13 cellular contexts compared by ENCODE assay signal in genomic region chr19:3609779-3610719, GRCh38. TPM values are rescaled to one million over a fixed set of nuclear protein-coding genes. Genes with fewer than 3 reads are reported as not detected.
DNase-seq lines count a peak whose midpoint lies in the region; ATAC-seq and TF ChIP-seq lines count a peak whose summit lies in the region.
"Had no signal": no experiment of that assay in that cellular context is flagged by ENCODE, and none has a peak within 500 bp of the region (broad histone marks: within the 10 kb centered on the region; RNA-seq: fewer than 3 reads in every experiment).

No MANE protein-coding gene starts in this region.

- H3K36me3 ChIP-seq in A673 (ENCODE audit: insufficient read depth, low read length, poor library complexity, severe bottlenecking) (peaks cover 6% of the 10 kb centered on the region), Panc1 (ENCODE audit: control insufficient read depth, insufficient read depth, low read length) (no peaks in the 10 kb centered on the region), WERI-Rb-1 (peaks cover 20% of the 10 kb centered on the region)

- H3K4me1 ChIP-seq in A673 (ENCODE audit: insufficient read depth, low read length, poor library complexity, severe bottlenecking) (peaks cover 7% of the 10 kb centered on the region), Panc1 (ENCODE audit: control insufficient read depth, insufficient read depth, low read length) (peaks cover 26% of the 10 kb centered on the region)

- CTCF ChIA-PET in A673 (lab: Charles Lee) = no interaction called here
- CTCF ChIA-PET in Panc1 (lab: Charles Lee) = interaction anchor here (1.0 kb wide), 1 partner anchor 125 kb away, joined by 3 read pairs; no protein-coding TSS in a partner anchor

- peaks cover 4% of the 10 kb centered on the region for H3K36me3 Mint-ChIP-seq in activated naive CD8-positive, alpha-beta T cell treated with anti-CD3 and anti-CD28 coated beads for 36 hours

- H3K4me3 Mint-ChIP-seq in activated naive CD8-positive, alpha-beta T cell treated with anti-CD3 and anti-CD28 coated beads for 36 hours = no peak overlapping the region
- H3K4me3 Mint-ChIP-seq: T-helper 17 cell had no signal

- ATAC-seq in Panc1 (0 out of 2 replicates have a peak, but pooled peaks have one; percentile 18), GM19397 (IDR thresholded peaks at IDR 0.05; ENCODE audit: unreplicated experiment) (no peak)
- ATAC-seq: T-helper 17 cell had no signal

- H3K27ac ChIP-seq in A673 (ENCODE audit: low read depth, low read length, poor library complexity, severe bottlenecking) = peak overlapping the region; percentile 50
- H3K27ac ChIP-seq in Panc1 (ENCODE audit: low read length) = no peak overlapping the region
- peak overlapping the region; percentile 36 for H3K27ac ChIP-seq in layer of hippocampus (ENCODE audit: low read depth, low read length)
- H3K27ac ChIP-seq in WERI-Rb-1 = no peak overlapping the region

- POLR2A ChIA-PET in A673 (lab: Charles Lee; ENCODE audit: low non-redundant PET) = interaction anchor here (0.6 kb wide), 1 partner anchor 131 kb away, joined by 3 read pairs; no protein-coding TSS in a partner anchor
- POLR2A ChIA-PET in Panc1 (lab: Charles Lee) = no interaction called here

- in situ Hi-C loops in Panc1 (cut with HindIII; ENCODE audit: low pct_unique_long_range_greater_than_20kb, low sequenced_read_pairs) = no loop called here

- H3K27me3 ChIP-seq in A673 (replicated peaks; ENCODE audit: insufficient read depth, low read depth, low read length, poor library complexity) (no peaks in the 10 kb centered on the region), Panc1 (ENCODE audit: control insufficient read depth, insufficient read depth, low read length) (no peaks in the 10 kb centered on the region), layer of hippocampus (ENCODE audit: control insufficient read depth, insufficient read depth, low read length) (no peaks in the 10 kb centered on the region), WERI-Rb-1 (ENCODE audit: insufficient read depth, low read depth, severe bottlenecking) (no peaks in the 10 kb centered on the region)

- H3K9me3 ChIP-seq in A673 (ENCODE audit: low read depth, low read length, poor library complexity, severe bottlenecking) (no peaks in the 10 kb centered on the region), Panc1 (ENCODE audit: control insufficient read depth, insufficient read depth, low read depth, low read length) (no peaks in the 10 kb centered on the region), WERI-Rb-1 (ENCODE audit: severe bottlenecking) (no peaks in the 10 kb centered on the region)

- intact Hi-C loops in A673 (cut with micrococcal nuclease; ENCODE audit: unreplicated experiment) (no loop called here), Panc1 (cut with micrococcal nuclease; ENCODE audit: unreplicated experiment) (no loop called here)

- TF ChIP-seq CTCF in A673 (conservative IDR thresholded peaks at IDR 0.05; ENCODE audit: low read depth, low read length) (no peak), Panc1 (IDR thresholded peaks at IDR 0.05) (no peak), WERI-Rb-1 (IDR thresholded peaks at IDR 0.05; ENCODE audit: low read depth, low read length) (no peak)

- no peaks in the 10 kb centered on the region for H3K9me3 Mint-ChIP-seq in activated naive CD8-positive, alpha-beta T cell treated with anti-CD3 and anti-CD28 coated beads for 36 hours

- DNase-seq in A673 (ENCODE audit: low spot score) (peak; percentile 45), Panc1 (ENCODE audit: low read depth, low spot score) (no peak), WERI-Rb-1 (no peak)
- DNase-seq in activated naive CD8-positive, alpha-beta T cell treated with anti-CD3 and anti-CD28 coated beads for 36 hours = no peak
- DNase-seq: activated CD4-positive, alpha-beta T cell treated with anti-CD3 and anti-CD28 coated beads, Interleukin-2, amount 50 U/mL, for 1 hour; EL; MV-4-11; NCI-H226; stimulated activated CD4-positive, alpha-beta T cell treated with anti-CD3 and anti-CD28 coated beads, Interleukin-1b, Interleukin-23, amount 100 ng/mL, for 48 hours; T-helper 17 cell had no signal

- H3K27me3 Mint-ChIP-seq in activated naive CD8-positive, alpha-beta T cell treated with anti-CD3 and anti-CD28 coated beads for 36 hours = no peaks in the 10 kb centered on the region
- H3K27me3 Mint-ChIP-seq: T-helper 17 cell had no signal

- BruUV-seq in A673 (replicated peaks; lab: Mats Ljungman, UMichigan) (no TSS peak), Panc1 (replicated peaks; lab: Mats Ljungman, UMichigan) (no TSS peak)

- no peak overlapping the region for H3K27ac Mint-ChIP-seq in activated naive CD8-positive, alpha-beta T cell treated with anti-CD3 and anti-CD28 coated beads for 36 hours
- H3K27ac Mint-ChIP-seq: T-helper 17 cell had no signal

- no peak overlapping the region for H3K4me3 ChIP-seq in A673 (ENCODE audit: low read depth, low read length, poor library complexity, severe bottlenecking)
- no peak overlapping the region for H3K4me3 ChIP-seq in Panc1 (ENCODE audit: low read depth in 2 of 2, low read length in 2 of 2)
- H3K4me3 ChIP-seq in WERI-Rb-1 (ENCODE audit: low read depth, low read length) = no peak overlapping the region

- peaks cover 7% of the 10 kb centered on the region for H3K4me1 Mint-ChIP-seq in activated naive CD8-positive, alpha-beta T cell treated with anti-CD3 and anti-CD28 coated beads for 36 hours

RNA-seq across cellular contexts. Expression of gene TBXA2R, which starts 3.4 kb away (rescaled TPM):
- total RNA-seq in A673 (2021) = 0.56 and 0.70 TPM in 2 replicates
- total RNA-seq in Panc1 (2021; ENCODE audit: unreplicated experiment) = 5.2 TPM
- polyA plus RNA-seq in Panc1 (2012; ENCODE audit: insufficient read length) = 7.1 TPM
- 1 to 10 TPM; 2.8 to 3.1 TPM for total RNA-seq in activated naive CD8-positive, alpha-beta T cell treated with anti-CD3 and anti-CD28 coated beads for 36 hours
- total RNA-seq: HT-29 had no signal

RNA-seq across cellular contexts. Expression of gene CACTIN, which starts 16.5 kb away (rescaled TPM):
- total RNA-seq in A673 (2021) (35.9 and 36.3 TPM in 2 replicates), Panc1 (2021; ENCODE audit: unreplicated experiment) (25.2 TPM)
- 30.4 TPM for polyA plus RNA-seq in Panc1 (2012; ENCODE audit: insufficient read length)
- 10 to 100 TPM; 33.0 to 34.4 TPM for total RNA-seq in activated naive CD8-positive, alpha-beta T cell treated with anti-CD3 and anti-CD28 coated beads for 36 hours

RNA-seq across cellular contexts. Expression of gene GIPC3, which starts 24.8 kb away (rescaled TPM):
- total RNA-seq in A673 (2021) (0.34 and 1.2 TPM in 2 replicates), Panc1 (2021; ENCODE audit: unreplicated experiment) (0.92 TPM)
- 1.3 TPM for polyA plus RNA-seq in Panc1 (2012; ENCODE audit: insufficient read length)
- total RNA-seq in activated naive CD8-positive, alpha-beta T cell treated with anti-CD3 and anti-CD28 coated beads for 36 hours = under 1 TPM; 0.32 to 0.43 TPM
- total RNA-seq: HT-29 had no signal

RNA-seq across cellular contexts. Expression of gene HMG20B, which starts 37.3 kb away (rescaled TPM):
- total RNA-seq in A673 (2021) = 53.9 and 71.5 TPM in 2 replicates
- 74.7 TPM for total RNA-seq in Panc1 (2021; ENCODE audit: unreplicated experiment)
- 113 TPM for polyA plus RNA-seq in Panc1 (2012; ENCODE audit: insufficient read length)
- 10 to 100 TPM; 37.1 to 41.6 TPM for total RNA-seq in activated naive CD8-positive, alpha-beta T cell treated with anti-CD3 and anti-CD28 coated beads for 36 hours

RNA-seq across cellular contexts. Expression of gene MFSD12, which starts 52.7 kb away (rescaled TPM):
- 44.7 and 48.2 TPM in 2 replicates for total RNA-seq in A673 (2021)
- total RNA-seq in Panc1 (2021; ENCODE audit: unreplicated experiment) = 98.8 TPM
- polyA plus RNA-seq in Panc1 (2012; ENCODE audit: insufficient read length) = 140 TPM
- 10 to 100 TPM; 73.2 to 76.1 TPM for total RNA-seq in activated naive CD8-positive, alpha-beta T cell treated with anti-CD3 and anti-CD28 coated beads for 36 hours

Comparison
In these comparisons a context has a peak if more than half of its experiments do, and no peak if none do; other contexts are left out.
1. H3K27ac ChIP-seq: peak in A673 (single experiment) and layer of hippocampus (single experiment); none in Panc1 (single experiment) and WERI-Rb-1 (single experiment).